Comparison of ENCODE assay signal across 1 cellular context in the genomic region with DNA sequence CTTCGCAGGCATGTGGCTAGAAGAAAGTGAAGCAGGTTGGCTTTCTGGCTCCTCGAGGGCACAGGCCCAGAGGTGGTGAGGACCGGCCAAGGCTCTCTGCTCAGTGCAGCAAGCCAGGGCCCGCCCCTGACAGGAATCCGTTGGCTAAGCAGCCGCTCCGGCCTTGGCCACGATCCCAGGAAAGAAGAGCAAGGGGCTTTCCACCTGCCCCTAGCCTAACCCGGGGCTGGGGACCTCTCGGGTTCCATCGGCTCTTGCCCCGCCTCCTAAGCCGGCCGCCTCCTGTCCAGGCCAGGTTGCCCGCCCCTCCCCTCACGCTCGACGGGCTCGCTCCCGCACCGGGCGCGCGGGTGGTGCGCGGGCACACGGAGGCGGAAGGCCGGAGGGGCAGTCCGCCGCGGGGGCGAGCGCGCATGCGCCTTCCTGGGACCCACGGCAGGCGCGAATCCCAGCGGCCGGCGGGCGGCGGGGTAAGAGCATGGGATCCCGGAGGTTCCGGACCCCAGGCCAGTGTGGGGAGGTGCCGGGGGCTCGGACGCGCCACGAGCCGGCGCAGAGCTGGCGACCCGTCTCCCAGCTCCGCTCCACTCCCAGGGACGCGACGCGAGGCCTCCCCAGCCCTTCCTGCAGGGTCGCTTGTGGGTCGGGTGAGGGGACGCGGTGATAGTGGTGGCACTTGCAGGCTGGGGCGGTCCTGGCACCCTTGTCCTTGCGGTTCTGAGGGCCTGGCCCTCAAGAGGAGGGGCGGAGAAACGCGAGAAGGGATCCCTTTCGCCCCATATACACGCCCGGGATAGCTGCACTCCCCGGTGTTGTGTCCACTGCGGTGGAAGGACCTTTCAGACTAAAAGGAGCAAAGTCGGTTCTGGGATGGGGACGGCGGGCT.
TF ChIP-seq lines count a peak whose summit lies in the region.

A gene (plus strand): TSS at position 410 of the 886 bp plus-strand sequence. CDS start 3,351 bp downstream, outside the sequence.

TF ChIP-seq in HEK293, 187 proteins besides CTCF, POLR2A, EP300 and RAD21 (continued from another document and continues in another):
- TF ChIP-seq ZNF544 (tag by site-specific recombination; IDR thresholded peaks at IDR 0.05) (no peak), IKZF3 (tag by site-specific recombination; IDR thresholded peaks at IDR 0.05) (peak; percentile 59; the same call in 1 of the 2 replicates), PRDM1 (tag by site-specific recombination; IDR thresholded peaks at IDR 0.05) (no peak), ZNF175 (tag by site-specific recombination; IDR thresholded peaks at IDR 0.05) (no peak), MEIS1 (CRISPR knock-in tag; IDR thresholded peaks at IDR 0.05; ENCODE audit: borderline replicate concordance) (no peak), ZNF324 (tag by site-specific recombination; IDR thresholded peaks at IDR 0.05) (peak; percentile 55; the same call in 1 of the 2 replicates), ZNF571 (tag by site-specific recombination; IDR thresholded peaks at IDR 0.05) (no peak), ZNF37A (tag by site-specific recombination; IDR thresholded peaks at IDR 0.05) (no peak), ZNF548 (tag by site-specific recombination; IDR thresholded peaks at IDR 0.05) (no peak), ZFP69B (tag by site-specific recombination; IDR thresholded peaks at IDR 0.05) (0 out of 2 replicates have a peak, but pooled peaks have one; percentile 11), ZBTB8A (tag by site-specific recombination; IDR thresholded peaks at IDR 0.05) (peak; percentile 74), ZNF600 (tag by site-specific recombination; IDR thresholded peaks at IDR 0.05) (peak; percentile 99), ZBTB48 (tag by site-specific recombination; IDR thresholded peaks at IDR 0.05) (peak; percentile 82), ZNF48 (tag by site-specific recombination; IDR thresholded peaks at IDR 0.05) (no peak), KLF10 (tag by site-specific recombination; IDR thresholded peaks at IDR 0.05) (no peak; the same call in none of the 2 replicates), ZBTB17 (tag by site-specific recombination; IDR thresholded peaks at IDR 0.05) (no peak; the same call in 1 of the 2 replicates), KLF1 (tag by site-specific recombination; IDR thresholded peaks at IDR 0.05) (peak; percentile 83), ZNF211 (tag by site-specific recombination; IDR thresholded peaks at IDR 0.05; ENCODE audit: low read depth) (no peak), SP2 (tag by site-specific recombination; IDR thresholded peaks at IDR 0.05) (peak; percentile 75), ZNF354C (tag by site-specific recombination; IDR thresholded peaks at IDR 0.05; ENCODE audit: borderline replicate concordance, low read depth) (no peak), EGR2 (tag by site-specific recombination; IDR thresholded peaks at IDR 0.05; ENCODE audit: low read depth) (0 out of 2 replicates have a peak, but pooled peaks have one; percentile 21), ZNF274 (IDR thresholded peaks at IDR 0.05; ENCODE audit: low read length) (no peak), ZNF274 (tag by site-specific recombination; IDR thresholded peaks at IDR 0.05; ENCODE audit: borderline replicate concordance) (no peak), ZNF140 (tag by site-specific recombination; IDR thresholded peaks at IDR 0.05) (no peak), KLF8 (tag by site-specific recombination; IDR thresholded peaks at IDR 0.05) (peak; percentile 47), ZNF624 (tag by site-specific recombination; IDR thresholded peaks at IDR 0.05) (no peak), ZNF133 (tag by site-specific recombination; IDR thresholded peaks at IDR 0.05) (no peak; the same call in 1 of the 2 replicates), ZFP41 (tag by site-specific recombination; IDR thresholded peaks at IDR 0.05; ENCODE audit: borderline replicate concordance) (no peak), REPIN1 (tag by site-specific recombination; IDR thresholded peaks at IDR 0.05; ENCODE audit: low read depth) (no peak; the same call in 1 of the 2 replicates), ZNF404 (tag by site-specific recombination; IDR thresholded peaks at IDR 0.05) (no peak), GLIS1 (tag by site-specific recombination; IDR thresholded peaks at IDR 0.05) (peak; percentile 49; the same call in 1 of the 2 replicates), ZNF266 (tag by site-specific recombination; IDR thresholded peaks at IDR 0.05; ENCODE audit: low read depth) (no peak), ZNF501 (tag by site-specific recombination; IDR thresholded peaks at IDR 0.05) (peak; percentile 98), TCF7L2 (IDR thresholded peaks at IDR 0.05; ENCODE audit: borderline replicate concordance, low read depth, low read length) (no peak), ZIC2 (tag by site-specific recombination; IDR thresholded peaks at IDR 0.05) (no peak), ZNF23 (tag by site-specific recombination; IDR thresholded peaks at IDR 0.05; ENCODE audit: borderline replicate concordance) (no peak), YY1 (tag by site-specific recombination; IDR thresholded peaks at IDR 0.05) (no peak), SETDB1 (IDR thresholded peaks at IDR 0.05; ENCODE audit: insufficient read length, low read length) (no peak), ZNF837 (tag by site-specific recombination; IDR thresholded peaks at IDR 0.05) (no peak), ZNF596 (tag by site-specific recombination; IDR thresholded peaks at IDR 0.05) (no peak), ZNF341 (tag by site-specific recombination; IDR thresholded peaks at IDR 0.05; ENCODE audit: low read depth) (peak; percentile 99), TRIM28 (IDR thresholded peaks at IDR 0.05; ENCODE audit: borderline replicate concordance, low read length) (no peak; the same call in 1 of the 2 replicates)
- TF ChIP-seq, protein P1, sequence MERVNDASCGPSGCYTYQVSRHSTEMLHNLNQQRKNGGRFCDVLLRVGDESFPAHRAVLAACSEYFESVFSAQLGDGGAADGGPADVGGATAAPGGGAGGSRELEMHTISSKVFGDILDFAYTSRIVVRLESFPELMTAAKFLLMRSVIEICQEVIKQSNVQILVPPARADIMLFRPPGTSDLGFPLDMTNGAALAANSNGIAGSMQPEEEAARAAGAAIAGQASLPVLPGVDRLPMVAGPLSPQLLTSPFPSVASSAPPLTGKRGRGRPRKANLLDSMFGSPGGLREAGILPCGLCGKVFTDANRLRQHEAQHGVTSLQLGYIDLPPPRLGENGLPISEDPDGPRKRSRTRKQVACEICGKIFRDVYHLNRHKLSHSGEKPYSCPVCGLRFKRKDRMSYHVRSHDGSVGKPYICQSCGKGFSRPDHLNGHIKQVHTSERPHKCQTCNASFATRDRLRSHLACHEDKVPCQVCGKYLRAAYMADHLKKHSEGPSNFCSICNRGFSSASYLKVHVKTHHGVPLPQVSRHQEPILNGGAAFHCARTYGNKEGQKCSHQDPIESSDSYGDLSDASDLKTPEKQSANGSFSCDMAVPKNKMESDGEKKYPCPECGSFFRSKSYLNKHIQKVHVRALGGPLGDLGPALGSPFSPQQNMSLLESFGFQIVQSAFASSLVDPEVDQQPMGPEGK (tag by site-specific recombination; IDR thresholded peaks at IDR 0.05): peak; percentile 86
- TF ChIP-seq, protein P2, sequence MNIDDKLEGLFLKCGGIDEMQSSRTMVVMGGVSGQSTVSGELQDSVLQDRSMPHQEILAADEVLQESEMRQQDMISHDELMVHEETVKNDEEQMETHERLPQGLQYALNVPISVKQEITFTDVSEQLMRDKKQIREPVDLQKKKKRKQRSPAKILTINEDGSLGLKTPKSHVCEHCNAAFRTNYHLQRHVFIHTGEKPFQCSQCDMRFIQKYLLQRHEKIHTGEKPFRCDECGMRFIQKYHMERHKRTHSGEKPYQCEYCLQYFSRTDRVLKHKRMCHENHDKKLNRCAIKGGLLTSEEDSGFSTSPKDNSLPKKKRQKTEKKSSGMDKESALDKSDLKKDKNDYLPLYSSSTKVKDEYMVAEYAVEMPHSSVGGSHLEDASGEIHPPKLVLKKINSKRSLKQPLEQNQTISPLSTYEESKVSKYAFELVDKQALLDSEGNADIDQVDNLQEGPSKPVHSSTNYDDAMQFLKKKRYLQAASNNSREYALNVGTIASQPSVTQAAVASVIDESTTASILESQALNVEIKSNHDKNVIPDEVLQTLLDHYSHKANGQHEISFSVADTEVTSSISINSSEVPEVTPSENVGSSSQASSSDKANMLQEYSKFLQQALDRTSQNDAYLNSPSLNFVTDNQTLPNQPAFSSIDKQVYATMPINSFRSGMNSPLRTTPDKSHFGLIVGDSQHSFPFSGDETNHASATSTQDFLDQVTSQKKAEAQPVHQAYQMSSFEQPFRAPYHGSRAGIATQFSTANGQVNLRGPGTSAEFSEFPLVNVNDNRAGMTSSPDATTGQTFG (tag by site-specific recombination; IDR thresholded peaks at IDR 0.05; ENCODE audit: borderline replicate concordance): no peak
- TF ChIP-seq, protein P3, sequence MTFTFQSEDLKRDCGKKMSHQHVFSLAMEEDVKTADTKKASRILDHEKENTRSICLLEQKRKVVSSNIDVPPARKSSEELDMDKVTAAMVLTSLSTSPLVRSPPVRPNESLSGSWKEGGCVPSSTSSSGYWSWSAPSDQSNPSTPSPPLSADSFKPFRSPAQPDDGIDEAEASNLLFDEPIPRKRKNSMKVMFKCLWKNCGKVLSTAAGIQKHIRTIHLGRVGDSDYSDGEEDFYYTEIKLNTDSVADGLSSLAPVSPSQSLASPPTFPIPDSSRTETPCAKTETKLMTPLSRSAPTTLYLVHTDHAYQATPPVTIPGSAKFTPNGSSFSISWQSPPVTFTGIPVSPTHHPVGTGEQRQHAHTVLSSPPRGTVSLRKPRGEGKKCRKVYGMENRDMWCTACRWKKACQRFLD (tag by site-specific recombination; IDR thresholded peaks at IDR 0.05): no peak
- TF ChIP-seq, protein P4, sequence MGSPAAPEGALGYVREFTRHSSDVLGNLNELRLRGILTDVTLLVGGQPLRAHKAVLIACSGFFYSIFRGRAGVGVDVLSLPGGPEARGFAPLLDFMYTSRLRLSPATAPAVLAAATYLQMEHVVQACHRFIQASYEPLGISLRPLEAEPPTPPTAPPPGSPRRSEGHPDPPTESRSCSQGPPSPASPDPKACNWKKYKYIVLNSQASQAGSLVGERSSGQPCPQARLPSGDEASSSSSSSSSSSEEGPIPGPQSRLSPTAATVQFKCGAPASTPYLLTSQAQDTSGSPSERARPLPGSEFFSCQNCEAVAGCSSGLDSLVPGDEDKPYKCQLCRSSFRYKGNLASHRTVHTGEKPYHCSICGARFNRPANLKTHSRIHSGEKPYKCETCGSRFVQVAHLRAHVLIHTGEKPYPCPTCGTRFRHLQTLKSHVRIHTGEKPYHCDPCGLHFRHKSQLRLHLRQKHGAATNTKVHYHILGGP (tag by site-specific recombination; IDR thresholded peaks at IDR 0.05): no peak
- TF ChIP-seq, protein P5, sequence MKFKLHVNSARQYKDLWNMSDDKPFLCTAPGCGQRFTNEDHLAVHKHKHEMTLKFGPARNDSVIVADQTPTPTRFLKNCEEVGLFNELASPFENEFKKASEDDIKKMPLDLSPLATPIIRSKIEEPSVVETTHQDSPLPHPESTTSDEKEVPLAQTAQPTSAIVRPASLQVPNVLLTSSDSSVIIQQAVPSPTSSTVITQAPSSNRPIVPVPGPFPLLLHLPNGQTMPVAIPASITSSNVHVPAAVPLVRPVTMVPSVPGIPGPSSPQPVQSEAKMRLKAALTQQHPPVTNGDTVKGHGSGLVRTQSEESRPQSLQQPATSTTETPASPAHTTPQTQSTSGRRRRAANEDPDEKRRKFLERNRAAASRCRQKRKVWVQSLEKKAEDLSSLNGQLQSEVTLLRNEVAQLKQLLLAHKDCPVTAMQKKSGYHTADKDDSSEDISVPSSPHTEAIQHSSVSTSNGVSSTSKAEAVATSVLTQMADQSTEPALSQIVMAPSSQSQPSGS (tag by site-specific recombination; IDR thresholded peaks at IDR 0.05; ENCODE audit: low read depth): no peak
- TF ChIP-seq, protein P6, sequence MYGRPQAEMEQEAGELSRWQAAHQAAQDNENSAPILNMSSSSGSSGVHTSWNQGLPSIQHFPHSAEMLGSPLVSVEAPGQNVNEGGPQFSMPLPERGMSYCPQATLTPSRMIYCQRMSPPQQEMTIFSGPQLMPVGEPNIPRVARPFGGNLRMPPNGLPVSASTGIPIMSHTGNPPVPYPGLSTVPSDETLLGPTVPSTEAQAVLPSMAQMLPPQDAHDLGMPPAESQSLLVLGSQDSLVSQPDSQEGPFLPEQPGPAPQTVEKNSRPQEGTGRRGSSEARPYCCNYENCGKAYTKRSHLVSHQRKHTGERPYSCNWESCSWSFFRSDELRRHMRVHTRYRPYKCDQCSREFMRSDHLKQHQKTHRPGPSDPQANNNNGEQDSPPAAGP (tag by site-specific recombination; IDR thresholded peaks at IDR 0.05): peak; percentile 71
- TF ChIP-seq, protein P7, sequence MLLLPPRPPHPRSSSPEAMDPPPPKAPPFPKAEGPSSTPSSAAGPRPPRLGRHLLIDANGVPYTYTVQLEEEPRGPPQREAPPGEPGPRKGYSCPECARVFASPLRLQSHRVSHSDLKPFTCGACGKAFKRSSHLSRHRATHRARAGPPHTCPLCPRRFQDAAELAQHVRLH (tag by site-specific recombination; IDR thresholded peaks at IDR 0.05): peak; percentile 24; the same call in 1 of the 2 replicates
- TF ChIP-seq, protein P8, sequence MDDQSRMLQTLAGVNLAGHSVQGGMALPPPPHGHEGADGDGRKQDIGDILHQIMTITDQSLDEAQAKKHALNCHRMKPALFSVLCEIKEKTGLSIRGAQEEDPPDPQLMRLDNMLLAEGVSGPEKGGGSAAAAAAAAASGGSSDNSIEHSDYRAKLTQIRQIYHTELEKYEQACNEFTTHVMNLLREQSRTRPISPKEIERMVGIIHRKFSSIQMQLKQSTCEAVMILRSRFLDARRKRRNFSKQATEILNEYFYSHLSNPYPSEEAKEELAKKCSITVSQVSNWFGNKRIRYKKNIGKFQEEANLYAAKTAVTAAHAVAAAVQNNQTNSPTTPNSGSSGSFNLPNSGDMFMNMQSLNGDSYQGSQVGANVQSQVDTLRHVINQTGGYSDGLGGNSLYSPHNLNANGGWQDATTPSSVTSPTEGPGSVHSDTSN (CRISPR knock-in tag; IDR thresholded peaks at IDR 0.05): peak; percentile 28; the same call in 1 of the 2 replicates
- TF ChIP-seq, protein P9, sequence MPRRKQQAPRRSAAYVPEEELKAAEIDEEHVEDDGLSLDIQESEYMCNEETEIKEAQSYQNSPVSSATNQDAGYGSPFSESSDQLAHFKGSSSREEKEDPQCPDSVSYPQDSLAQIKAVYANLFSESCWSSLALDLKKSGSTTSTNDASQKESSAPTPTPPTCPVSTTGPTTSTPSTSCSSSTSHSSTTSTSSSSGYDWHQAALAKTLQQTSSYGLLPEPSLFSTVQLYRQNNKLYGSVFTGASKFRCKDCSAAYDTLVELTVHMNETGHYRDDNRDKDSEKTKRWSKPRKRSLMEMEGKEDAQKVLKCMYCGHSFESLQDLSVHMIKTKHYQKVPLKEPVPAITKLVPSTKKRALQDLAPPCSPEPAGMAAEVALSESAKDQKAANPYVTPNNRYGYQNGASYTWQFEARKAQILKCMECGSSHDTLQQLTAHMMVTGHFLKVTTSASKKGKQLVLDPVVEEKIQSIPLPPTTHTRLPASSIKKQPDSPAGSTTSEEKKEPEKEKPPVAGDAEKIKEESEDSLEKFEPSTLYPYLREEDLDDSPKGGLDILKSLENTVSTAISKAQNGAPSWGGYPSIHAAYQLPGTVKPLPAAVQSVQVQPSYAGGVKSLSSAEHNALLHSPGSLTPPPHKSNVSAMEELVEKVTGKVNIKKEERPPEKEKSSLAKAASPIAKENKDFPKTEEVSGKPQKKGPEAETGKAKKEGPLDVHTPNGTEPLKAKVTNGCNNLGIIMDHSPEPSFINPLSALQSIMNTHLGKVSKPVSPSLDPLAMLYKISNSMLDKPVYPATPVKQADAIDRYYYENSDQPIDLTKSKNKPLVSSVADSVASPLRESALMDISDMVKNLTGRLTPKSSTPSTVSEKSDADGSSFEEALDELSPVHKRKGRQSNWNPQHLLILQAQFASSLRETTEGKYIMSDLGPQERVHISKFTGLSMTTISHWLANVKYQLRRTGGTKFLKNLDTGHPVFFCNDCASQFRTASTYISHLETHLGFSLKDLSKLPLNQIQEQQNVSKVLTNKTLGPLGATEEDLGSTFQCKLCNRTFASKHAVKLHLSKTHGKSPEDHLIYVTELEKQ (tag by site-specific recombination; IDR thresholded peaks at IDR 0.05; ENCODE audit: borderline replicate concordance): no peak
